In the genomic region with DNA sequence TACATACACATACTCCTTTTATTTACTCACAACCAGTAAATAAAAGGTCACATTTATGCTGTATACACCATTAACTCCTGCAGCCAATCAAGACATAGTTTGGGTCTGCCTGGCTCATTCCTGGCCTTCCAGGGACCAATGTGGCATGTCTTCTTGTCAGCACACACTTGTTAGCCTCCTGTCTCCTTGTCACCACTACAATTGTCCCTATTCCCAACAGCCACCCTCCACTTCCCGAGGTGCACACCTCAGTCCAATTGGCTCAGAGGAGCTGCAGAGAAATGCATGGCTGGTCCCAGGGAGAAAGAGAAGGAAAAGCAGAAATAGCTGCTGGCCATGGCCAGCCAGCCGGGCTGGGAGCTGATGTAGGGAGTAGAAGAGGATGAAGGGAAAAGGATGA, we compare ENCODE assay signal across 15 cellular contexts.
A peak's percentile ranks its signal among the peaks of the same experiment; 100 is the strongest.
DNase-seq lines count a peak whose midpoint lies in the region; ATAC-seq and TF ChIP-seq lines count a peak whose summit lies in the region.
"Had no signal": no experiment of that assay in that cellular context is flagged by ENCODE, and none has a peak within 500 bp of the region (broad histone marks: within the 10 kb centered on the region; RNA-seq: fewer than 3 reads in every experiment).

No MANE protein-coding gene starts in this region.

- H3K4me1 ChIP-seq in stomach smooth muscle (ENCODE audit: control insufficient read depth, insufficient read depth, low read length) = peaks cover 17% of the 10 kb centered on the region
- H3K4me1 ChIP-seq: BE2C, HAP-1 had no signal

- peaks cover 37% of the 10 kb centered on the region for H3K27me3 Mint-ChIP-seq in T-helper 17 cell
- no peaks in the 10 kb centered on the region for H3K27me3 Mint-ChIP-seq in brain

- H3K27ac ChIP-seq in stomach smooth muscle (ENCODE audit: low read length) = peak overlapping the region; percentile 24

- peak overlapping the region in 1 of 2 donors; percentile 29 for H3K9ac ChIP-seq in stomach smooth muscle (ENCODE audit: low read length in 2 of 2)

- H3K27ac Mint-ChIP-seq in T-helper 17 cell = no peak overlapping the region
- peak overlapping the region; percentile 57 to 93 (median 83) for H3K27ac Mint-ChIP-seq in brain
- H3K27ac Mint-ChIP-seq: CD4-positive, CD25-positive, alpha-beta regulatory T cell; IgD-negative memory B cell had no signal

- H3K4me3 Mint-ChIP-seq in T-helper 17 cell = peak overlapping the region; percentile 25
- no peak overlapping the region for H3K4me3 Mint-ChIP-seq in brain
- H3K4me3 Mint-ChIP-seq: CD4-positive, CD25-positive, alpha-beta regulatory T cell; CD8-positive, alpha-beta memory T cell; IgD-negative memory B cell had no signal

- intact Hi-C loops in posterior vena cava (cut with DNase I) = no loop called here

- H3K36me3 ChIP-seq in stomach smooth muscle (ENCODE audit: control insufficient read depth in 2 of 2, insufficient read depth in 2 of 2, low read length in 2 of 2) = no peaks in the 10 kb centered on the region
- H3K36me3 ChIP-seq: HAP-1 had no signal

- ATAC-seq in T-helper 17 cell (no peak), GM18502 (IDR thresholded peaks at IDR 0.05; ENCODE audit: poor library complexity, unreplicated experiment) (no peak)
- ATAC-seq: HepG2 had no signal

- H3K27me3 ChIP-seq in stomach smooth muscle (ENCODE audit: control insufficient read depth in 1 of 2, insufficient read depth in 2 of 2, low read length in 2 of 2) = no peaks in the 10 kb centered on the region
- H3K27me3 ChIP-seq: BE2C had no signal

- H3K9me3 ChIP-seq in T-helper 17 cell (ENCODE audit: control insufficient read depth, low read length, poor library complexity, severe bottlenecking) (no peaks in the 10 kb centered on the region), stomach smooth muscle (ENCODE audit: control insufficient read depth in 2 of 2, low read length in 2 of 2) (no peaks in the 10 kb centered on the region)
- H3K9me3 ChIP-seq: BE2C, HAP-1 had no signal

- H3K4me3 ChIP-seq in stomach smooth muscle (ENCODE audit: low read length in 2 of 2) = no peak overlapping the region
- H3K4me3 ChIP-seq: HAP-1 had no signal

- TF ChIP-seq CTCF in brain (conservative IDR thresholded peaks at IDR 0.05) = no peak

- H3K4me1 Mint-ChIP-seq in T-helper 17 cell (peaks cover 11% of the 10 kb centered on the region), brain (peaks cover 78% of the 10 kb centered on the region)

- no peak for DNase-seq in T-helper 17 cell
- peak; percentile 66 for DNase-seq in posterior vena cava (ENCODE audit: low spot score)
- DNase-seq in cerebellar cortex (ENCODE audit: low spot score) = no peak
- DNase-seq in DMS53 (lab: John Stamatoyannopoulos, UW) = no peak
- DNase-seq: ACHN; BE2C; CD4-positive, CD25-positive, alpha-beta regulatory T cell; CD8-positive, alpha-beta memory T cell; DMS 273 treated with DMSO at 0.1 percent for 48 hours had no signal

- no peaks in the 10 kb centered on the region for H3K9me3 Mint-ChIP-seq in brain
- H3K9me3 Mint-ChIP-seq: CD8-positive, alpha-beta memory T cell; IgD-negative memory B cell had no signal

- H3K36me3 Mint-ChIP-seq in T-helper 17 cell (ENCODE audit: low read depth) = peaks cover 2% of the 10 kb centered on the region
- peaks cover 10% of the 10 kb centered on the region for H3K36me3 Mint-ChIP-seq in brain
- H3K36me3 Mint-ChIP-seq: CD4-positive, CD25-positive, alpha-beta regulatory T cell; CD8-positive, alpha-beta memory T cell; IgD-negative memory B cell had no signal
